ENCODE assay signal across 1 cellular context in genomic region chr7:95511716-95512260, GRCh38.
TF ChIP-seq lines count a peak whose summit lies in the region.

No MANE protein-coding gene starts in this region.

TF ChIP-seq in H1, 55 proteins besides CTCF, POLR2A, EP300 and RAD21:
- TF ChIP-seq MAFK (IDR thresholded peaks at IDR 0.05; ENCODE audit: low read depth, low read length) = peak; percentile 70; the same call in 1 of the 2 replicates
- TF ChIP-seq NANOG (IDR thresholded peaks at IDR 0.05; ENCODE audit: insufficient read depth, low read depth, low read length, poor library complexity, severe bottlenecking) = no peak
- TF ChIP-seq CEBPB (IDR thresholded peaks at IDR 0.05; ENCODE audit: low read depth, low read length) = 0 out of 2 replicates have a peak, but pooled peaks have one; percentile 75
- TF ChIP-seq POU5F1 (IDR thresholded peaks at IDR 0.05; ENCODE audit: low read depth, low read length) = no peak
- no peak for TF ChIP-seq SRF (IDR thresholded peaks at IDR 0.05; ENCODE audit: low read depth, low read length)
- no peak for TF ChIP-seq ASH2L (IDR thresholded peaks at IDR 0.05; ENCODE audit: low read length)
- TF ChIP-seq HDAC6 (IDR thresholded peaks at IDR 0.05; ENCODE audit: low read depth, low read length) = no peak
- no peak for TF ChIP-seq POLR2AphosphoS5 (IDR thresholded peaks at IDR 0.05; ENCODE audit: low read depth, low read length)
- TF ChIP-seq ATF2 (IDR thresholded peaks at IDR 0.05; ENCODE audit: low read length) = no peak
- no peak for TF ChIP-seq GABPA (IDR thresholded peaks at IDR 0.05; ENCODE audit: borderline replicate concordance, insufficient read depth, low read length)
- TF ChIP-seq SP2 (IDR thresholded peaks at IDR 0.05; ENCODE audit: low read length) = no peak
- TF ChIP-seq BACH1 (IDR thresholded peaks at IDR 0.05; ENCODE audit: low read length) = peak; percentile 88
- no peak for TF ChIP-seq JUND (IDR thresholded peaks at IDR 0.05; ENCODE audit: low read length)
- TF ChIP-seq CTBP2 (IDR thresholded peaks at IDR 0.05; ENCODE audit: borderline replicate concordance, insufficient read depth, insufficient read length, low read length) = no peak
- TF ChIP-seq CBX5 (IDR thresholded peaks at IDR 0.05; ENCODE audit: low read depth, low read length) = no peak
- TF ChIP-seq CHD7 (IDR thresholded peaks at IDR 0.05; ENCODE audit: insufficient replicate concordance, low read length) = peak; percentile 25
